ENCODE assay signal across 30 cellular contexts in genomic region chr5:108409781-108410180, GRCh38.
"Had no signal": no experiment of that assay in that cellular context is flagged by ENCODE, and none has a peak within 500 bp of the region (broad histone marks: within the 10 kb centered on the region; RNA-seq: fewer than 3 reads in every experiment).

No MANE protein-coding gene starts in this region.

- H3K4me3 Mint-ChIP-seq: activated CD4-positive, alpha-beta T cell treated with anti-CD3 and anti-CD28 coated beads for 36 hours; activated naive CD4-positive, alpha-beta T cell treated with anti-CD3 and anti-CD28 coated beads, Interleukin-2, amount 10 ng/mL, durations not matched to agents 7 days and 5 days; activated naive CD8-positive, alpha-beta T cell treated with anti-CD3 and anti-CD28 coated beads, Interleukin-2, amount 10 ng/mL, durations not matched to agents 7 days and 5 days; natural killer cell; T-helper 2 cell treated with Interferon-gamma antibody and Interleukin-4, amounts not matched to agents 5 μg/mL and 100 μg/mL, for 36 hours had no signal

- H3K36me3 ChIP-seq: ascending aorta, cardiac muscle cell, colonic mucosa, heart left ventricle, left lung, lower lobe of right lung, ovary, right lobe of liver had no signal

- H3K27ac ChIP-seq: ascending aorta, cardiac muscle cell, colonic mucosa, foreskin keratinocyte, heart left ventricle, left lung, lower lobe of right lung, ovary, right lobe of liver, testis had no signal

- H3K9me3 Mint-ChIP-seq: activated naive CD4-positive, alpha-beta T cell treated with anti-CD3 and anti-CD28 coated beads, Interleukin-2, amount 10 ng/mL, durations not matched to agents 7 days and 5 days; natural killer cell; T-helper 2 cell treated with Interferon-gamma antibody and Interleukin-4, amounts not matched to agents 5 μg/mL and 100 μg/mL, for 36 hours had no signal

- H3K36me3 Mint-ChIP-seq: activated naive CD4-positive, alpha-beta T cell treated with anti-CD3 and anti-CD28 coated beads, Interleukin-2, amount 10 ng/mL, durations not matched to agents 7 days and 5 days; activated naive CD8-positive, alpha-beta T cell treated with anti-CD3 and anti-CD28 coated beads, Interleukin-2, amount 10 ng/mL, durations not matched to agents 7 days and 5 days; brain; natural killer cell had no signal

- H3K27me3 Mint-ChIP-seq: activated naive CD4-positive, alpha-beta T cell treated with anti-CD3 and anti-CD28 coated beads, Interleukin-2, amount 10 ng/mL, durations not matched to agents 7 days and 5 days; brain; progenitor cell of endocrine pancreas had no signal

- H3K4me3 ChIP-seq: ascending aorta, cardiac muscle cell, colonic mucosa, heart left ventricle, left lung, lower lobe of right lung, ovary, right lobe of liver, testis had no signal

- H3K4me1 ChIP-seq: ascending aorta, colonic mucosa, foreskin keratinocyte, heart left ventricle, left lung, lower lobe of right lung, right lobe of liver, testis had no signal

- H3K27me3 ChIP-seq: ascending aorta, cardiac muscle cell, colonic mucosa, foreskin keratinocyte, heart left ventricle, left lung, ovary, right lobe of liver, testis had no signal

- H3K9me3 ChIP-seq: ascending aorta, colonic mucosa, left lung, lower lobe of right lung, ovary, right lobe of liver, testis had no signal

- DNase-seq: activated CD4-positive, alpha-beta T cell treated with anti-CD3 and anti-CD28 coated beads for 36 hours; activated CD4-positive, alpha-beta T cell treated with anti-CD3 and anti-CD28 coated beads, Interleukin-2, amount 50 U/mL, for 4 hours; activated CD4-positive, CD25-positive, alpha-beta regulatory T cell; activated effector memory CD4-positive, alpha-beta T cell treated with Interleukin-2 at 50 U/mL for 16 hours; activated naive CD4-positive, alpha-beta T cell treated with anti-CD3 and anti-CD28 coated beads, Interleukin-2, amount 10 ng/mL, durations not matched to agents 7 days and 5 days; activated naive CD8-positive, alpha-beta T cell treated with anti-CD3 and anti-CD28 coated beads, Interleukin-2, amount 10 ng/mL, durations not matched to agents 7 days and 5 days; activated T-cell treated with anti-CD3 and anti-CD28 coated beads for 4 hours; cerebellar nuclear complex; colonic mucosa; effector CD8-positive, alpha-beta T cell; foreskin keratinocyte; heart left ventricle; hypothalamus; left lung; lower lobe of right lung; mesendoderm; natural killer cell; ovary; right lobe of liver; stimulated activated CD4-positive, alpha-beta T cell treated with anti-CD3 and anti-CD28 coated beads, Interleukin-12 subunit alpha, Interleukin-12 subunit beta, amount 100 ng/mL, for 4 hours; stimulated activated CD4-positive, alpha-beta T cell treated with anti-CD3 and anti-CD28 coated beads, Interleukin-4, amount 100 ng/mL, for 1 hour; stimulated activated naive CD8-positive, alpha-beta T cell treated with anti-CD3 and anti-CD28 coated beads, Interleukin-15, Interleukin-2, amounts not matched to agents 100 U/mL and 50 U/mL, for 24 hours; T-helper 1 cell; testis; trophoblast cell had no signal

- ATAC-seq: activated CD4-positive, alpha-beta T cell treated with anti-CD3 and anti-CD28 coated beads for 36 hours; foreskin keratinocyte; heart left ventricle; left lung; lower lobe of right lung; natural killer cell; right lobe of liver; stimulated activated naive CD8-positive, alpha-beta T cell treated with anti-CD3 and anti-CD28 coated beads, Interleukin-15, Interleukin-2, amounts not matched to agents 100 U/mL and 50 U/mL, for 24 hours had no signal

- H3K27ac Mint-ChIP-seq: activated CD4-positive, alpha-beta T cell treated with anti-CD3 and anti-CD28 coated beads for 36 hours; activated naive CD4-positive, alpha-beta T cell treated with anti-CD3 and anti-CD28 coated beads, Interleukin-2, amount 10 ng/mL, durations not matched to agents 7 days and 5 days; activated naive CD8-positive, alpha-beta T cell treated with anti-CD3 and anti-CD28 coated beads, Interleukin-2, amount 10 ng/mL, durations not matched to agents 7 days and 5 days; natural killer cell; progenitor cell of endocrine pancreas; T-helper 2 cell treated with Interferon-gamma antibody and Interleukin-4, amounts not matched to agents 5 μg/mL and 100 μg/mL, for 36 hours had no signal

- H3K4me1 Mint-ChIP-seq: activated CD4-positive, alpha-beta T cell treated with anti-CD3 and anti-CD28 coated beads for 36 hours; activated naive CD4-positive, alpha-beta T cell treated with anti-CD3 and anti-CD28 coated beads, Interleukin-2, amount 10 ng/mL, durations not matched to agents 7 days and 5 days; activated naive CD8-positive, alpha-beta T cell treated with anti-CD3 and anti-CD28 coated beads, Interleukin-2, amount 10 ng/mL, durations not matched to agents 7 days and 5 days; natural killer cell had no signal
